ENCODE assay signal across 8 cellular contexts in the genomic region with DNA sequence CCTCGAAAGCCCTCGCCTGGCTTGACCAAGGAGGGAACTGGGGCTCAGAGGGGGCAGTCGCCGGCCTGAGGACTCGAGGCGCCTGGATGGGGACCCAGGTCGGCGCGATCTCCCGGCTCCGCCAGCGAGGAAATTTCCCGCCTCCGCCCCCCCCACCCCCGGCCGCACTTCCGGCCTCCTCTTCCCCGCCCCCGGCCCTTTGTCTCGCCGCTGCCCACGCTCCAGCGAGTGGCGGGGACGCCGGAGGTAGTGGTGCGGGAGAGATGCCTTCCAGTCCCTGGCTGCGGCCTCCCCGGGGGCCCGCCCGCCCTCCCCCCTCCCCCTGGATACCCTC. TPM values are rescaled to one million over a fixed set of nuclear protein-coding genes. Genes with fewer than 3 reads are reported as not detected.
A peak's percentile ranks its signal among the peaks of the same experiment; 100 is the strongest.
DNase-seq lines count a peak whose midpoint lies in the region; ATAC-seq, FAIRE-seq and TF ChIP-seq lines count a peak whose summit lies in the region.

No MANE protein-coding gene starts in this region.

- H3K27me3 Mint-ChIP-seq in activated CD8-positive, alpha-beta T cell treated with anti-CD3 and anti-CD28 coated beads, Interleukin-2, amount 10 ng/mL, durations not matched to agents 7 days and 5 days (ENCODE audit: low read depth) = peaks cover 43% of the 10 kb centered on the region

- H3K4me3 ChIP-seq in GM12865 (ENCODE audit: low read depth, low read length) = peak overlapping the region; percentile 91

- TF ChIP-seq CTCF in GM12865 (IDR thresholded peaks at IDR 0.05; ENCODE audit: insufficient read depth, low read depth, low read length, missing control alignments) = no peak

- H3K27ac Mint-ChIP-seq in activated CD8-positive, alpha-beta T cell treated with anti-CD3 and anti-CD28 coated beads, Interleukin-2, amount 10 ng/mL, durations not matched to agents 7 days and 5 days = no peak overlapping the region

- ATAC-seq in HG02759 (IDR thresholded peaks at IDR 0.05; ENCODE audit: unreplicated experiment) = peak; percentile 12
- no peak for ATAC-seq in activated CD8-positive, alpha-beta T cell treated with anti-CD3 and anti-CD28 coated beads, Interleukin-2, amount 10 ng/mL, durations not matched to agents 7 days and 5 days
- peak; percentile 34 for ATAC-seq in left colon

- no peak for FAIRE-seq in urothelium cell line (lab: Jason Lieb, UNC)
- FAIRE-seq in RCC 7860 (lab: Jason Lieb, UNC) = no peak
- FAIRE-seq in GM12891 (lab: Jason Lieb, UNC) = no peak

- peak overlapping the region; percentile 66 for H3K4me3 Mint-ChIP-seq in activated CD8-positive, alpha-beta T cell treated with anti-CD3 and anti-CD28 coated beads, Interleukin-2, amount 10 ng/mL, durations not matched to agents 7 days and 5 days

- peaks cover 11% of the 10 kb centered on the region for H3K4me1 Mint-ChIP-seq in activated CD8-positive, alpha-beta T cell treated with anti-CD3 and anti-CD28 coated beads, Interleukin-2, amount 10 ng/mL, durations not matched to agents 7 days and 5 days (ENCODE audit: low read depth)

- no peak for DNase-seq in GM12865 (ENCODE audit: low read depth)
- no peak for DNase-seq in activated CD8-positive, alpha-beta T cell treated with anti-CD3 and anti-CD28 coated beads, Interleukin-2, amount 10 ng/mL, durations not matched to agents 7 days and 5 days
- DNase-seq in left colon = no peak
- DNase-seq in urothelium cell line (ENCODE audit: low spot score) = peak; percentile 57
- no peak for DNase-seq in RCC 7860 (ENCODE audit: low spot score)
- DNase-seq in ureter (ENCODE audit: low spot score) = no peak
- no peak for DNase-seq in GM12891 (ENCODE audit: insufficient read length, low spot score)

- no peak for TF ChIP-seq POLR2A in GM12891 (IDR thresholded peaks at IDR 0.05; ENCODE audit: low read depth, low read length)

- H3K9me3 Mint-ChIP-seq in activated CD8-positive, alpha-beta T cell treated with anti-CD3 and anti-CD28 coated beads, Interleukin-2, amount 10 ng/mL, durations not matched to agents 7 days and 5 days (ENCODE audit: insufficient read depth) = no peaks in the 10 kb centered on the region

- CTCF ChIA-PET in activated CD8-positive, alpha-beta T cell treated with anti-CD3 and anti-CD28 coated beads, Interleukin-2, amount 10 ng/mL, durations not matched to agents 7 days and 5 days (lab: Charles Lee) = no interaction called here

- POLR2A ChIA-PET in activated CD8-positive, alpha-beta T cell treated with anti-CD3 and anti-CD28 coated beads, Interleukin-2, amount 10 ng/mL, durations not matched to agents 7 days and 5 days (lab: Charles Lee) = no interaction called here

- H3K36me3 Mint-ChIP-seq in activated CD8-positive, alpha-beta T cell treated with anti-CD3 and anti-CD28 coated beads, Interleukin-2, amount 10 ng/mL, durations not matched to agents 7 days and 5 days (ENCODE audit: low read depth) = no peaks in the 10 kb centered on the region

- intact Hi-C loops in left colon (cut with DNase I, micrococcal nuclease) = no loop called here

TF ChIP-seq in GM12891, 5 proteins besides CTCF, POLR2A, EP300 and RAD21:
- no peak for TF ChIP-seq POLR2AphosphoS5 (IDR thresholded peaks at IDR 0.05; ENCODE audit: low read depth, low read length)
- TF ChIP-seq SPI1 (IDR thresholded peaks at IDR 0.05; ENCODE audit: low read depth, low read length) = no peak
TF ChIP-seq in GM12891: peak in this region for 0.

RNA-seq across cellular contexts. Expression of a gene that starts 0.4 kb away (rescaled TPM):
- 1 to 10 TPM; 1.9 to 2.5 TPM for total RNA-seq in activated CD8-positive, alpha-beta T cell treated with anti-CD3 and anti-CD28 coated beads, Interleukin-2, amount 10 ng/mL, durations not matched to agents 7 days and 5 days
- total RNA-seq in left colon (1 to 10 TPM; 1.7 to 1.9 TPM), ureter (0.13 TPM)
- 1.7 TPM for polyA plus RNA-seq in GM12891 (2012; ENCODE audit: low read depth, missing spikeins)

RNA-seq across cellular contexts. Expression of a gene that starts 19.9 kb away (rescaled TPM):
- total RNA-seq in activated CD8-positive, alpha-beta T cell treated with anti-CD3 and anti-CD28 coated beads, Interleukin-2, amount 10 ng/mL, durations not matched to agents 7 days and 5 days = not detected
- total RNA-seq in left colon = not detected
- total RNA-seq in ureter = not detected
- polyA plus RNA-seq in GM12891 (2012; ENCODE audit: low read depth, missing spikeins) = 0.06 TPM

RNA-seq across cellular contexts. Expression of a gene that starts 20.1 kb away (rescaled TPM):
- not detected for total RNA-seq in activated CD8-positive, alpha-beta T cell treated with anti-CD3 and anti-CD28 coated beads, Interleukin-2, amount 10 ng/mL, durations not matched to agents 7 days and 5 days
- total RNA-seq in left colon (not detected), ureter (not detected)
- not detected for polyA plus RNA-seq in GM12891 (2012; ENCODE audit: low read depth, missing spikeins)

RNA-seq across cellular contexts. Expression of a gene that starts 36.9 kb away (rescaled TPM):
- total RNA-seq in activated CD8-positive, alpha-beta T cell treated with anti-CD3 and anti-CD28 coated beads, Interleukin-2, amount 10 ng/mL, durations not matched to agents 7 days and 5 days = 10 to 100 TPM; 41.6 to 47.4 TPM
- total RNA-seq in left colon = 10 to 100 TPM; 34.8 to 37.2 TPM
- total RNA-seq in ureter = 33.8 TPM
- polyA plus RNA-seq in GM12891 (2012; ENCODE audit: low read depth, missing spikeins) = 8.9 TPM
